8 cellular contexts compared by ENCODE assay signal in genomic region chr6:139028242-139028657, GRCh38. TPM values are rescaled to one million over a fixed set of nuclear protein-coding genes. Genes with fewer than 3 reads are reported as not detected.
DNase-seq lines count a peak whose midpoint lies in the region; ATAC-seq and TF ChIP-seq lines count a peak whose summit lies in the region.

No MANE protein-coding gene starts in this region.

- ATAC-seq in GM18907 (IDR thresholded peaks at IDR 0.05; ENCODE audit: unreplicated experiment) (peak; percentile 1), mucosa of descending colon (no peak), HG03159 (IDR thresholded peaks at IDR 0.05; ENCODE audit: unreplicated experiment) (no peak), HG03520 (IDR thresholded peaks at IDR 0.05; ENCODE audit: unreplicated experiment) (no peak)

- peak overlapping the region; percentile 88 to 99 (median 97) for H3K9ac ChIP-seq in BLaER1 treated with 17β-estradiol and CSF1 and Interleukin-3, amounts not matched to agents 10 nM and 100 nM

- peak overlapping the region; percentile 81 to 99 (median 90) for H3K4me3 ChIP-seq in BLaER1 treated with 17β-estradiol and CSF1 and Interleukin-3, amounts not matched to agents 10 nM and 100 nM
- H3K4me3 ChIP-seq in cardiac fibroblast (replicated peaks in 1 of 2; ENCODE audit: low read depth in 2 of 2, low read length in 2 of 2) = peak overlapping the region; percentile 86 to 89
- peak overlapping the region; percentile 94 for H3K4me3 ChIP-seq in mucosa of descending colon

- DNase-seq in cardiac fibroblast (ENCODE audit: low read depth in 2 of 2) (peak in 1 of 2 donors; percentile 53), mucosa of descending colon (no peak), pons (ENCODE audit: low spot score) (no peak)

- no peaks in the 10 kb centered on the region for H3K27me3 ChIP-seq in BLaER1 treated with 17β-estradiol and CSF1 and Interleukin-3, amounts not matched to agents 10 nM and 100 nM

- intact Hi-C loops in mucosa of descending colon (cut with DNase I, micrococcal nuclease) = no loop called here

- TF ChIP-seq EP300 in Ishikawa (IDR thresholded peaks at IDR 0.05; ENCODE audit: borderline replicate concordance) = no peak

- H3K27ac ChIP-seq in BLaER1 treated with 17β-estradiol and CSF1 and Interleukin-3, amounts not matched to agents 10 nM and 100 nM = peak overlapping the region; percentile 90 to 99 (median 96)

- no peak for TF ChIP-seq RAD21 in Ishikawa (IDR thresholded peaks at IDR 0.05; ENCODE audit: low read depth)

- H3K4me1 ChIP-seq in BLaER1 treated with 17β-estradiol and CSF1 and Interleukin-3, amounts not matched to agents 10 nM and 100 nM = peaks cover 39 to 59% (median 41%) of the 10 kb centered on the region in 10 experiments
- no peaks in the 10 kb centered on the region for H3K4me1 ChIP-seq in mucosa of descending colon (ENCODE audit: low read depth)

- no peaks in the 10 kb centered on the region for H3K9me3 ChIP-seq in BLaER1 treated with 17β-estradiol and CSF1 and Interleukin-3, amounts not matched to agents 10 nM and 100 nM (replicated peaks in 1 of 11)
- no peaks in the 10 kb centered on the region for H3K9me3 ChIP-seq in mucosa of descending colon

- H3K36me3 ChIP-seq in BLaER1 treated with 17β-estradiol and CSF1 and Interleukin-3, amounts not matched to agents 10 nM and 100 nM = peaks cover 2 to 13% (median 9%) of the 10 kb centered on the region in 11 experiments; a peak in 21 of 22 replicates
- H3K36me3 ChIP-seq in mucosa of descending colon (ENCODE audit: low read depth) = no peaks in the 10 kb centered on the region

- H4K20me1 ChIP-seq in BLaER1 treated with 17β-estradiol and CSF1 and Interleukin-3, amounts not matched to agents 10 nM and 100 nM = peaks cover 7 to 38% (median 19%) of the 10 kb centered on the region in 11 experiments; a peak in 19 of 22 replicates

- TF ChIP-seq CTCF in cardiac fibroblast (IDR thresholded peaks at IDR 0.05; ENCODE audit: low read depth, low read length) (no peak), mucosa of descending colon (IDR thresholded peaks at IDR 0.05) (no peak)

- peak overlapping the region; percentile 82 to 96 (median 92) for H3K4me2 ChIP-seq in BLaER1 treated with 17β-estradiol and CSF1 and Interleukin-3, amounts not matched to agents 10 nM and 100 nM

TF ChIP-seq in Ishikawa, 13 proteins besides CTCF, POLR2A, EP300 and RAD21:
- TF ChIP-seq ZBTB7A (IDR thresholded peaks at IDR 0.05; ENCODE audit: low read depth) = 0 out of 2 replicates have a peak, but pooled peaks have one; percentile 9
- TF ChIP-seq, protein P1, sequence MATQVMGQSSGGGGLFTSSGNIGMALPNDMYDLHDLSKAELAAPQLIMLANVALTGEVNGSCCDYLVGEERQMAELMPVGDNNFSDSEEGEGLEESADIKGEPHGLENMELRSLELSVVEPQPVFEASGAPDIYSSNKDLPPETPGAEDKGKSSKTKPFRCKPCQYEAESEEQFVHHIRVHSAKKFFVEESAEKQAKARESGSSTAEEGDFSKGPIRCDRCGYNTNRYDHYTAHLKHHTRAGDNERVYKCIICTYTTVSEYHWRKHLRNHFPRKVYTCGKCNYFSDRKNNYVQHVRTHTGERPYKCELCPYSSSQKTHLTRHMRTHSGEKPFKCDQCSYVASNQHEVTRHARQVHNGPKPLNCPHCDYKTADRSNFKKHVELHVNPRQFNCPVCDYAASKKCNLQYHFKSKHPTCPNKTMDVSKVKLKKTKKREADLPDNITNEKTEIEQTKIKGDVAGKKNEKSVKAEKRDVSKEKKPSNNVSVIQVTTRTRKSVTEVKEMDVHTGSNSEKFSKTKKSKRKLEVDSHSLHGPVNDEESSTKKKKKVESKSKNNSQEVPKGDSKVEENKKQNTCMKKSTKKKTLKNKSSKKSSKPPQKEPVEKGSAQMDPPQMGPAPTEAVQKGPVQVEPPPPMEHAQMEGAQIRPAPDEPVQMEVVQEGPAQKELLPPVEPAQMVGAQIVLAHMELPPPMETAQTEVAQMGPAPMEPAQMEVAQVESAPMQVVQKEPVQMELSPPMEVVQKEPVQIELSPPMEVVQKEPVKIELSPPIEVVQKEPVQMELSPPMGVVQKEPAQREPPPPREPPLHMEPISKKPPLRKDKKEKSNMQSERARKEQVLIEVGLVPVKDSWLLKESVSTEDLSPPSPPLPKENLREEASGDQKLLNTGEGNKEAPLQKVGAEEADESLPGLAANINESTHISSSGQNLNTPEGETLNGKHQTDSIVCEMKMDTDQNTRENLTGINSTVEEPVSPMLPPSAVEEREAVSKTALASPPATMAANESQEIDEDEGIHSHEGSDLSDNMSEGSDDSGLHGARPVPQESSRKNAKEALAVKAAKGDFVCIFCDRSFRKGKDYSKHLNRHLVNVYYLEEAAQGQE (IDR thresholded peaks at IDR 0.05; ENCODE audit: low read depth) = no peak

RNA-seq across cellular contexts. Expression of gene ABRACL, which starts 0.3 kb away (rescaled TPM):
- 10 to 100 TPM; 36.2 to 98.5 (median 92.3) TPM for total RNA-seq in mucosa of descending colon

RNA-seq across cellular contexts. Expression of gene REPS1, which starts 40.2 kb away (rescaled TPM):
- 10 to 100 TPM; 31.4 to 42.4 (median 33.6) TPM for total RNA-seq in mucosa of descending colon
